22 cellular contexts compared by ENCODE assay signal in the genomic region with DNA sequence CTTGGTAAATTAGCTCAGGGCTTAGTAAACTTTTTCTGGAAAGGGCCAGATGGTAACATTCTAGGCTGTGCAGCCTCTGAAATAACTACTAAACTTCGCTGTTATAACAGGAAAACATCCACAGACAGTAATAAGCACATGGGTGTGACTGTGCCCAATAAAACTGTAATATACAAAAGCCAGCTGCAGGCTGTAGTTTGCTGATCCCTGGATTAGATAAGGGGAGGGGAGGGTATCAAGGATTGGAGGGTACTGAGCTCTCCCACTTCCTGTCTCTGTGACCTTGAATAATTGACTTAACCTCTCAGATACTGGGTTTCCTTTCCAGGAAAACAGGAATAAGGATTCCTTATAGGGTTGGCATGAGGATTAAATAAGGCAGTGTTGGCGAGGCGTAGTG.
"Had no signal": no experiment of that assay in that cellular context is flagged by ENCODE, and none has a peak within 500 bp of the region (broad histone marks: within the 10 kb centered on the region; RNA-seq: fewer than 3 reads in every experiment).

No MANE protein-coding gene starts in this region.

- DNase-seq: activated CD4-positive, alpha-beta memory T cell treated with anti-CD3 and anti-CD28 coated beads, Interleukin-2, amount 10 ng/mL, durations not matched to agents 7 days and 5 days; activated CD4-positive, alpha-beta T cell treated with anti-CD3 and anti-CD28 coated beads, Interleukin-2, amount 10 ng/mL, durations not matched to agents 24 days and 14 days; activated effector memory CD4-positive, alpha-beta T cell treated with anti-CD3 and anti-CD28 coated beads, Interleukin-2, amount 50 U/mL, for 16 hours; activated naive CD4-positive, alpha-beta T cell treated with anti-CD3 and anti-CD28 coated beads, Interleukin-2, amount 10 ng/mL, durations not matched to agents 7 days and 5 days; activated naive CD8-positive, alpha-beta T cell treated with anti-CD3 and anti-CD28 coated beads, Interleukin-2, amount 50 U/mL, for 24 hours; activated T-cell treated with anti-CD3 and anti-CD28 coated beads, Interleukin-2, amount 50 U/mL, for 72 hours; cerebellar nuclear complex; effector CD4-positive, alpha-beta T cell; foreskin melanocyte; immature natural killer cell; left lung; naive thymus-derived CD8-positive, alpha-beta T cell; posterior cingulate gyrus; spleen; stimulated activated CD4-positive, alpha-beta T cell treated with anti-CD3 and anti-CD28 coated beads, Interleukin-4, amount 100 ng/mL, for 1 hour; stimulated activated naive CD4-positive, alpha-beta T cell treated with Interleukin-2 at 50 U/mL for 16 hours had no signal

- H3K27me3 ChIP-seq: hepatocyte, left lung, neural progenitor cell, vagina had no signal

- H3K27ac ChIP-seq: hepatocyte, left lung, neural progenitor cell, spleen, thoracic aorta, vagina had no signal

- H3K4me1 Mint-ChIP-seq: activated CD4-positive, alpha-beta memory T cell treated with anti-CD3 and anti-CD28 coated beads, Interleukin-2, amount 10 ng/mL, durations not matched to agents 7 days and 5 days; activated naive CD4-positive, alpha-beta T cell treated with anti-CD3 and anti-CD28 coated beads, Interleukin-2, amount 10 ng/mL, durations not matched to agents 7 days and 5 days; activated naive CD8-positive, alpha-beta T cell treated with anti-CD3 and anti-CD28 coated beads, Interleukin-2, amount 50 U/mL, for 24 hours; immature natural killer cell had no signal

- H3K4me1 ChIP-seq: left lung, neural progenitor cell, vagina had no signal

- H3K27ac Mint-ChIP-seq: activated CD4-positive, alpha-beta memory T cell treated with anti-CD3 and anti-CD28 coated beads, Interleukin-2, amount 10 ng/mL, durations not matched to agents 7 days and 5 days; activated CD4-positive, alpha-beta T cell treated with anti-CD3 and anti-CD28 coated beads, Interleukin-2, amount 10 ng/mL, durations not matched to agents 24 days and 14 days; activated naive CD4-positive, alpha-beta T cell treated with anti-CD3 and anti-CD28 coated beads, Interleukin-2, amount 10 ng/mL, durations not matched to agents 7 days and 5 days; activated naive CD8-positive, alpha-beta T cell treated with anti-CD3 and anti-CD28 coated beads, Interleukin-2, amount 50 U/mL, for 24 hours; activated T-cell treated with anti-CD3 and anti-CD28 coated beads, Interleukin-2, amount 50 U/mL, for 72 hours; immature natural killer cell; naive thymus-derived CD8-positive, alpha-beta T cell; neural progenitor cell; type B pancreatic cell had no signal

- H3K4me3 ChIP-seq: hepatocyte, left lung, neural progenitor cell, spleen, thoracic aorta, vagina had no signal

- ATAC-seq: activated naive CD8-positive, alpha-beta T cell treated with anti-CD3 and anti-CD28 coated beads, Interleukin-2, amount 50 U/mL, for 24 hours; activated T-cell treated with anti-CD3 and anti-CD28 coated beads, Interleukin-2, amount 50 U/mL, for 72 hours; left lung; naive thymus-derived CD8-positive, alpha-beta T cell had no signal

- H3K27me3 Mint-ChIP-seq: activated naive CD4-positive, alpha-beta T cell treated with anti-CD3 and anti-CD28 coated beads, Interleukin-2, amount 10 ng/mL, durations not matched to agents 7 days and 5 days had no signal

- H3K9me3 Mint-ChIP-seq: activated CD4-positive, alpha-beta memory T cell treated with anti-CD3 and anti-CD28 coated beads, Interleukin-2, amount 10 ng/mL, durations not matched to agents 7 days and 5 days; activated CD4-positive, alpha-beta T cell treated with anti-CD3 and anti-CD28 coated beads, Interleukin-2, amount 10 ng/mL, durations not matched to agents 24 days and 14 days; activated naive CD4-positive, alpha-beta T cell treated with anti-CD3 and anti-CD28 coated beads, Interleukin-2, amount 10 ng/mL, durations not matched to agents 7 days and 5 days; activated naive CD8-positive, alpha-beta T cell treated with anti-CD3 and anti-CD28 coated beads, Interleukin-2, amount 50 U/mL, for 24 hours; activated T-cell treated with anti-CD3 and anti-CD28 coated beads, Interleukin-2, amount 50 U/mL, for 72 hours; immature natural killer cell; type B pancreatic cell had no signal

- FAIRE-seq: endometrium had no signal

- H3K36me3 Mint-ChIP-seq: activated naive CD4-positive, alpha-beta T cell treated with anti-CD3 and anti-CD28 coated beads, Interleukin-2, amount 10 ng/mL, durations not matched to agents 7 days and 5 days; immature natural killer cell; naive thymus-derived CD8-positive, alpha-beta T cell; neural progenitor cell; type B pancreatic cell had no signal

- H3K9me3 ChIP-seq: left lung, spleen, thoracic aorta, vagina had no signal

- H3K4me3 Mint-ChIP-seq: activated CD4-positive, alpha-beta memory T cell treated with anti-CD3 and anti-CD28 coated beads, Interleukin-2, amount 10 ng/mL, durations not matched to agents 7 days and 5 days; activated CD4-positive, alpha-beta T cell treated with anti-CD3 and anti-CD28 coated beads, Interleukin-2, amount 10 ng/mL, durations not matched to agents 24 days and 14 days; activated naive CD4-positive, alpha-beta T cell treated with anti-CD3 and anti-CD28 coated beads, Interleukin-2, amount 10 ng/mL, durations not matched to agents 7 days and 5 days; activated naive CD8-positive, alpha-beta T cell treated with anti-CD3 and anti-CD28 coated beads, Interleukin-2, amount 50 U/mL, for 24 hours; activated T-cell treated with anti-CD3 and anti-CD28 coated beads, Interleukin-2, amount 50 U/mL, for 72 hours; immature natural killer cell; naive thymus-derived CD8-positive, alpha-beta T cell; neural progenitor cell; type B pancreatic cell had no signal

- H3K36me3 ChIP-seq: left lung, neural progenitor cell, spleen, thoracic aorta, vagina had no signal
